ENCODE assay signal across 18 cellular contexts in genomic region chr2:151809073-151809383, GRCh38. TPM values are rescaled to one million over a fixed set of nuclear protein-coding genes. Genes with fewer than 3 reads are reported as not detected.
DNase-seq lines count a peak whose midpoint lies in the region; ATAC-seq, FAIRE-seq and TF ChIP-seq lines count a peak whose summit lies in the region.
"Had no signal": no experiment of that assay in that cellular context is flagged by ENCODE, and none has a peak within 500 bp of the region (broad histone marks: within the 10 kb centered on the region; RNA-seq: fewer than 3 reads in every experiment).

No MANE protein-coding gene starts in this region.

- no peak overlapping the region for H3K4me2 ChIP-seq in MM.1S (ENCODE audit: low read depth, low read length)
- H3K4me2 ChIP-seq: BLaER1 treated with 17β-estradiol and CSF1 and Interleukin-3, amounts not matched to agents 10 nM and 100 nM; GM23338 had no signal

- peaks cover 11% of the 10 kb centered on the region for H3K4me1 Mint-ChIP-seq in activated CD4-positive, alpha-beta T cell treated with anti-CD3 and anti-CD28 coated beads, Interleukin-2, amount 10 ng/mL, durations not matched to agents 7 days and 5 days
- H3K4me1 Mint-ChIP-seq in activated CD4-positive, alpha-beta T cell treated with anti-CD3 and anti-CD28 coated beads, Interleukin-2, amount 10 ng/mL, durations not matched to agents 24 days and 14 days: peaks cover 2% of the 10 kb centered on the region
- H3K4me1 Mint-ChIP-seq in CD4-positive, alpha-beta T cell (ENCODE audit: low read depth): peaks cover 5% of the 10 kb centered on the region
- H3K4me1 Mint-ChIP-seq: CD14-positive monocyte, GM23338, H9 had no signal

- H3K4me1 ChIP-seq in MM.1S (ENCODE audit: low read length): peaks cover 14% of the 10 kb centered on the region
- H3K4me1 ChIP-seq: BE2C had no signal

- peaks cover under 1% of the 10 kb centered on the region; the same call in 1 of the 2 replicates for H3K79me2 ChIP-seq in MM.1S (ENCODE audit: low read length)

- H3K4me3 Mint-ChIP-seq in activated CD4-positive, alpha-beta T cell treated with anti-CD3 and anti-CD28 coated beads, Interleukin-2, amount 10 ng/mL, durations not matched to agents 7 days and 5 days: no peak overlapping the region
- H3K4me3 Mint-ChIP-seq in activated CD4-positive, alpha-beta T cell treated with anti-CD3 and anti-CD28 coated beads, Interleukin-2, amount 10 ng/mL, durations not matched to agents 24 days and 14 days: no peak overlapping the region
- no peak overlapping the region for H3K4me3 Mint-ChIP-seq in CD4-positive, alpha-beta T cell
- H3K4me3 Mint-ChIP-seq: CD14-positive monocyte, GM23338, H9 had no signal

- H3K27ac Mint-ChIP-seq in activated CD4-positive, alpha-beta T cell treated with anti-CD3 and anti-CD28 coated beads, Interleukin-2, amount 10 ng/mL, durations not matched to agents 7 days and 5 days: peak overlapping the region; percentile 38
- H3K27ac Mint-ChIP-seq in activated CD4-positive, alpha-beta T cell treated with anti-CD3 and anti-CD28 coated beads, Interleukin-2, amount 10 ng/mL, durations not matched to agents 24 days and 14 days: no peak overlapping the region
- peak overlapping the region; percentile 51 for H3K27ac Mint-ChIP-seq in CD4-positive, alpha-beta T cell
- H3K27ac Mint-ChIP-seq: GM23338, H9 had no signal

- no peaks in the 10 kb centered on the region for H3K27me3 Mint-ChIP-seq in activated CD4-positive, alpha-beta T cell treated with anti-CD3 and anti-CD28 coated beads, Interleukin-2, amount 10 ng/mL, durations not matched to agents 7 days and 5 days
- no peaks in the 10 kb centered on the region for H3K27me3 Mint-ChIP-seq in activated CD4-positive, alpha-beta T cell treated with anti-CD3 and anti-CD28 coated beads, Interleukin-2, amount 10 ng/mL, durations not matched to agents 24 days and 14 days
- H3K27me3 Mint-ChIP-seq in CD4-positive, alpha-beta T cell: no peaks in the 10 kb centered on the region
- H3K27me3 Mint-ChIP-seq: CD8-positive, alpha-beta memory T cell had no signal

- peaks cover 27% of the 10 kb centered on the region for H3K36me3 ChIP-seq in MM.1S (replicated peaks; ENCODE audit: insufficient read depth, low read length)

- peaks cover 16% of the 10 kb centered on the region; the same call in 1 of the 2 replicates for H3F3A ChIP-seq in MM.1S (ENCODE audit: insufficient read depth, low read length)

- no peak for ATAC-seq in CD4-positive, alpha-beta T cell (ENCODE audit: poor library complexity)
- ATAC-seq: GM23338 had no signal

- no peaks in the 10 kb centered on the region for H4K20me1 ChIP-seq in MM.1S (ENCODE audit: insufficient read depth, low read length)

- H3K36me3 Mint-ChIP-seq in activated CD4-positive, alpha-beta T cell treated with anti-CD3 and anti-CD28 coated beads, Interleukin-2, amount 10 ng/mL, durations not matched to agents 7 days and 5 days (ENCODE audit: low read depth): peaks cover 28% of the 10 kb centered on the region
- peaks cover 31% of the 10 kb centered on the region for H3K36me3 Mint-ChIP-seq in activated CD4-positive, alpha-beta T cell treated with anti-CD3 and anti-CD28 coated beads, Interleukin-2, amount 10 ng/mL, durations not matched to agents 24 days and 14 days (ENCODE audit: low read depth)
- peaks cover 42% of the 10 kb centered on the region for H3K36me3 Mint-ChIP-seq in CD4-positive, alpha-beta T cell (ENCODE audit: low read depth)

- no peaks in the 10 kb centered on the region for H3K9me2 ChIP-seq in MM.1S (replicated peaks; ENCODE audit: insufficient read depth, low read length)

- H3K9me3 Mint-ChIP-seq in activated CD4-positive, alpha-beta T cell treated with anti-CD3 and anti-CD28 coated beads, Interleukin-2, amount 10 ng/mL, durations not matched to agents 7 days and 5 days: no peaks in the 10 kb centered on the region
- no peaks in the 10 kb centered on the region for H3K9me3 Mint-ChIP-seq in activated CD4-positive, alpha-beta T cell treated with anti-CD3 and anti-CD28 coated beads, Interleukin-2, amount 10 ng/mL, durations not matched to agents 24 days and 14 days
- H3K9me3 Mint-ChIP-seq in CD4-positive, alpha-beta T cell: no peaks in the 10 kb centered on the region
- H3K9me3 Mint-ChIP-seq: CD8-positive, alpha-beta memory T cell; GM23338; H9 had no signal

- TF ChIP-seq POLR2A in GM12892 (IDR thresholded peaks at IDR 0.05; ENCODE audit: low read depth, low read length): no peak

- H3K4me3 ChIP-seq in MM.1S (ENCODE audit: low read length): no peak overlapping the region
- H3K4me3 ChIP-seq: BLaER1 treated with 17β-estradiol and CSF1 and Interleukin-3, amounts not matched to agents 10 nM and 100 nM; GM12878; GM23338 had no signal

- intact Hi-C loops in activated CD4-positive, alpha-beta T cell treated with anti-CD3 and anti-CD28 coated beads, Interleukin-2, amount 10 ng/mL, durations not matched to agents 24 days and 14 days (cut with micrococcal nuclease): no loop called here
- intact Hi-C loops in CD4-positive, alpha-beta T cell (cut with DNase I, micrococcal nuclease): loop anchor here (10.0 kb wide), 1 partner anchor 194 kb away; no protein-coding TSS in a partner anchor

- H3K9ac ChIP-seq in MM.1S (ENCODE audit: low read length): no peak overlapping the region
- H3K9ac ChIP-seq: BLaER1 treated with 17β-estradiol and CSF1 and Interleukin-3, amounts not matched to agents 10 nM and 100 nM had no signal

- H3K27me3 ChIP-seq in CD4-positive, alpha-beta T cell (ENCODE audit: control insufficient read depth, insufficient read depth, low read length): no peaks in the 10 kb centered on the region
- H3K27me3 ChIP-seq in MM.1S (replicated peaks; ENCODE audit: insufficient read depth, low read length): no peaks in the 10 kb centered on the region
- H3K27me3 ChIP-seq: BE2C; BLaER1 treated with 17β-estradiol and CSF1 and Interleukin-3, amounts not matched to agents 10 nM and 100 nM had no signal

- FAIRE-seq in GM12892 (lab: Jason Lieb, UNC): no peak
- FAIRE-seq: GM12878 had no signal

- CTCF ChIA-PET in activated CD4-positive, alpha-beta T cell treated with anti-CD3 and anti-CD28 coated beads, Interleukin-2, amount 10 ng/mL, durations not matched to agents 7 days and 5 days (lab: Charles Lee): interaction anchor here (1.0 kb wide), 1 partner anchor 9 kb away, joined by 3 read pairs; no protein-coding TSS in a partner anchor
- CTCF ChIA-PET in CD4-positive, alpha-beta T cell (lab: Charles Lee): no interaction called here

- TF ChIP-seq CTCF in CD4-positive, alpha-beta T cell (IDR thresholded peaks at IDR 0.05): no peak
- TF ChIP-seq CTCF in MM.1S (IDR thresholded peaks at IDR 0.05; ENCODE audit: low read length): no peak

- H3K9me3 ChIP-seq in CD4-positive, alpha-beta T cell (ENCODE audit: control insufficient read depth, low read length): no peaks in the 10 kb centered on the region
- no peaks in the 10 kb centered on the region for H3K9me3 ChIP-seq in MM.1S (replicated peaks; ENCODE audit: insufficient read depth, low read length)
- H3K9me3 ChIP-seq: BE2C had no signal

- no peak overlapping the region for H2AFZ ChIP-seq in MM.1S (ENCODE audit: low read length)
- H2AFZ ChIP-seq: GM23338 had no signal

- POLR2A ChIA-PET in activated CD4-positive, alpha-beta T cell treated with anti-CD3 and anti-CD28 coated beads, Interleukin-2, amount 10 ng/mL, durations not matched to agents 7 days and 5 days (lab: Charles Lee): no interaction called here
- POLR2A ChIA-PET in CD4-positive, alpha-beta T cell (lab: Charles Lee): interaction anchor here (1.1 kb wide), 1 partner anchor 18 kb away, joined by 5 read pairs; the partner anchor contains the start of gene ARL5A

- DNase-seq in activated CD4-positive, alpha-beta T cell treated with anti-CD3 and anti-CD28 coated beads, Interleukin-2, amount 10 ng/mL, durations not matched to agents 7 days and 5 days: no peak
- no peak for DNase-seq in activated CD4-positive, alpha-beta T cell treated with anti-CD3 and anti-CD28 coated beads, Interleukin-2, amount 10 ng/mL, durations not matched to agents 24 days and 14 days
- no peak for DNase-seq in CD4-positive, alpha-beta T cell
- DNase-seq in MM.1S (no peak), GM12892 (ENCODE audit: insufficient read length) (no peak), putamen (ENCODE audit: low spot score) (no peak), SKM-1 (lab: John Stamatoyannopoulos, UW; ENCODE audit: unreplicated experiment) (no peak)
- DNase-seq: BE2C, DMS 273 treated with DMSO at 0.1 percent for 48 hours, DMS79, GDM1, H9 had no signal

- H3K27ac ChIP-seq in CD4-positive, alpha-beta T cell (ENCODE audit: low read depth, low read length): no peak overlapping the region
- peak overlapping the region; percentile 1; the same call in 1 of the 2 replicates for H3K27ac ChIP-seq in MM.1S (ENCODE audit: low read length)
- H3K27ac ChIP-seq: 22Rv1; BLaER1 treated with 17β-estradiol and CSF1 and Interleukin-3, amounts not matched to agents 10 nM and 100 nM had no signal

RNA-seq across cellular contexts. Expression of gene ARL5A, which starts 19.2 kb away (rescaled TPM):
- total RNA-seq in activated CD4-positive, alpha-beta T cell treated with anti-CD3 and anti-CD28 coated beads, Interleukin-2, amount 10 ng/mL, durations not matched to agents 7 days and 5 days: 10 to 100 TPM; 47.4 to 49.0 TPM
- total RNA-seq in activated CD4-positive, alpha-beta T cell treated with anti-CD3 and anti-CD28 coated beads, Interleukin-2, amount 10 ng/mL, durations not matched to agents 24 days and 14 days: 77.5 and 79.5 TPM in 2 replicates
- total RNA-seq in CD4-positive, alpha-beta T cell: 10 to 100 TPM; 16.9 to 20.5 TPM
- polyA plus RNA-seq in GM12892 (2012; ENCODE audit: missing spikeins): 55.2 TPM
